23 cellular contexts compared by ENCODE assay signal in genomic region chr19:49632576-49632975, GRCh38.
"Had no signal": no experiment of that assay in that cellular context is flagged by ENCODE, and none has a peak within 500 bp of the region (broad histone marks: within the 10 kb centered on the region; RNA-seq: fewer than 3 reads in every experiment).

No MANE protein-coding gene starts in this region.

- H3K27me3 ChIP-seq: ascending aorta, Peyer's patch had no signal

- H3K4me3 Mint-ChIP-seq: activated CD4-positive, alpha-beta memory T cell treated with anti-CD3 and anti-CD28 coated beads, Interleukin-2, amount 10 ng/mL, durations not matched to agents 7 days and 5 days; activated CD4-positive, alpha-beta T cell treated with anti-CD3 and anti-CD28 coated beads for 36 hours; activated naive CD4-positive, alpha-beta T cell treated with anti-CD3 and anti-CD28 coated beads for 36 hours; activated naive CD8-positive, alpha-beta T cell treated with anti-CD3 and anti-CD28 coated beads, Interleukin-2, amount 10 ng/mL, durations not matched to agents 7 days and 5 days; activated T-helper 17 cell treated with anti-CD3 and anti-CD28 coated beads, Interleukin-2, amount 50 U/mL, for 72 hours; brain; central memory CD8-positive, alpha-beta T cell had no signal

- H3K9me3 Mint-ChIP-seq: activated CD4-positive, alpha-beta memory T cell treated with anti-CD3 and anti-CD28 coated beads, Interleukin-2, amount 10 ng/mL, durations not matched to agents 7 days and 5 days; activated naive CD4-positive, alpha-beta T cell treated with anti-CD3 and anti-CD28 coated beads for 36 hours; activated naive CD8-positive, alpha-beta T cell treated with anti-CD3 and anti-CD28 coated beads, Interleukin-2, amount 10 ng/mL, durations not matched to agents 7 days and 5 days; activated T-helper 17 cell treated with anti-CD3 and anti-CD28 coated beads, Interleukin-2, amount 50 U/mL, for 72 hours; brain; central memory CD8-positive, alpha-beta T cell had no signal

- H3K27ac Mint-ChIP-seq: activated CD4-positive, alpha-beta memory T cell treated with anti-CD3 and anti-CD28 coated beads, Interleukin-2, amount 10 ng/mL, durations not matched to agents 7 days and 5 days; activated CD4-positive, alpha-beta T cell treated with anti-CD3 and anti-CD28 coated beads for 36 hours; activated naive CD4-positive, alpha-beta T cell treated with anti-CD3 and anti-CD28 coated beads for 36 hours; activated naive CD8-positive, alpha-beta T cell treated with anti-CD3 and anti-CD28 coated beads, Interleukin-2, amount 10 ng/mL, durations not matched to agents 7 days and 5 days; activated T-helper 17 cell treated with anti-CD3 and anti-CD28 coated beads, Interleukin-2, amount 50 U/mL, for 72 hours had no signal

- H3K4me3 ChIP-seq: ascending aorta, Peyer's patch had no signal

- H3K27me3 Mint-ChIP-seq: activated CD4-positive, alpha-beta memory T cell treated with anti-CD3 and anti-CD28 coated beads, Interleukin-2, amount 10 ng/mL, durations not matched to agents 7 days and 5 days; activated CD4-positive, alpha-beta T cell treated with anti-CD3 and anti-CD28 coated beads for 36 hours; activated T-helper 17 cell treated with anti-CD3 and anti-CD28 coated beads, Interleukin-2, amount 50 U/mL, for 72 hours; central memory CD8-positive, alpha-beta T cell had no signal

- H3K9me3 ChIP-seq: ascending aorta, Peyer's patch had no signal

- DNase-seq: activated CD4-positive, alpha-beta memory T cell treated with anti-CD3 and anti-CD28 coated beads, Interleukin-2, amount 10 ng/mL, durations not matched to agents 7 days and 5 days; activated CD4-positive, alpha-beta T cell treated with anti-CD3 and anti-CD28 coated beads for 36 hours; activated CD4-positive, alpha-beta T cell treated with anti-CD3 and anti-CD28 coated beads, Interleukin-2, amount 50 U/mL, for 1 hour; activated gamma-delta T cell; activated naive CD4-positive, alpha-beta T cell treated with anti-CD3 and anti-CD28 coated beads for 36 hours; activated naive CD8-positive, alpha-beta T cell treated with anti-CD3 and anti-CD28 coated beads, Interleukin-2, amount 10 ng/mL, durations not matched to agents 7 days and 5 days; activated T-cell treated with anti-CD3 and anti-CD28 coated beads for 4 hours; activated T-cell treated with anti-CD3 and anti-CD28 coated beads, Interleukin-2, amount 50 U/mL, for 48 hours; Karpas-422; MM.1S; NCI-H1105; NCI-H1436 treated with DMSO at 0.1 percent for 48 hours; NCI-H187; NCI-H2081; NCI-H510A treated with DMSO at 0.1 percent for 48 hours; NCI-H69; Peyer's patch; SHP77 treated with DMSO at 0.1 percent for 48 hours; T-helper 2 cell had no signal

- H3K4me1 Mint-ChIP-seq: activated CD4-positive, alpha-beta T cell treated with anti-CD3 and anti-CD28 coated beads for 36 hours; activated naive CD8-positive, alpha-beta T cell treated with anti-CD3 and anti-CD28 coated beads, Interleukin-2, amount 10 ng/mL, durations not matched to agents 7 days and 5 days had no signal

- H3K27ac ChIP-seq: ascending aorta, Peyer's patch had no signal

- H3K36me3 ChIP-seq: Peyer's patch had no signal

- ATAC-seq: activated CD4-positive, alpha-beta T cell treated with anti-CD3 and anti-CD28 coated beads for 36 hours; activated T-helper 17 cell treated with anti-CD3 and anti-CD28 coated beads, Interleukin-2, amount 50 U/mL, for 72 hours had no signal
